ENCODE assay signal across 1 cellular context in genomic region chr14:34359423-34360120, GRCh38.
TF ChIP-seq lines count a peak whose summit lies in the region.

No MANE protein-coding gene starts in this region.

TF ChIP-seq in K562, 482 proteins besides CTCF, POLR2A, EP300 and RAD21:
- TF ChIP-seq, protein P1, sequence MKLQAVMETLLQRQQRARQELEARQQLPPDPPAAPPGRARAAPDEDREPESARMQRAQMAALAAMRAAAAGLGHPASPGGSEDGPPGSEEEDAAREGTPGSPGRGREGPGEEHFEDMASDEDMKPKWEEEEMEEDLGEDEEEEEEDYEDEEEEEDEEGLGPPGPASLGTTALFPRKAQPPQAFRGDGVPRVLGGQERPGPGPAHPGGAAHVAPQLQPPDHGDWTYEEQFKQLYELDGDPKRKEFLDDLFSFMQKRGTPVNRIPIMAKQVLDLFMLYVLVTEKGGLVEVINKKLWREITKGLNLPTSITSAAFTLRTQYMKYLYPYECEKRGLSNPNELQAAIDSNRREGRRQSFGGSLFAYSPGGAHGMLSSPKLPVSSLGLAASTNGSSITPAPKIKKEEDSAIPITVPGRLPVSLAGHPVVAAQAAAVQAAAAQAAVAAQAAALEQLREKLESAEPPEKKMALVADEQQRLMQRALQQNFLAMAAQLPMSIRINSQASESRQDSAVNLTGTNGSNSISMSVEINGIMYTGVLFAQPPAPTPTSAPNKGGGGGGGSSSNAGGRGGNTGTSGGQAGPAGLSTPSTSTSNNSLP (IDR thresholded peaks at IDR 0.05; ENCODE audit: borderline replicate concordance, low read depth, low read length): no peak
- TF ChIP-seq ZNF263 (CRISPR knock-in tag; IDR thresholded peaks at IDR 0.05; ENCODE audit: borderline replicate concordance) (no peak), ZNF766 (CRISPR knock-in tag; conservative IDR thresholded peaks at IDR 0.05) (no peak), ZNF143 (CRISPR knock-in tag; IDR thresholded peaks at IDR 0.05) (no peak), ZNF165 (CRISPR knock-in tag; IDR thresholded peaks at IDR 0.05; ENCODE audit: borderline replicate concordance) (no peak), ZBTB2 (IDR thresholded peaks at IDR 0.05) (no peak), ZNF23 (CRISPR knock-in tag; IDR thresholded peaks at IDR 0.05) (no peak), SREBF2 (CRISPR knock-in tag; IDR thresholded peaks at IDR 0.05) (no peak), GATAD2A (IDR thresholded peaks at IDR 0.05) (no peak), ZNF146 (CRISPR knock-in tag; IDR thresholded peaks at IDR 0.05; ENCODE audit: unreplicated experiment) (no peak), ZC3H11A (IDR thresholded peaks at IDR 0.05; ENCODE audit: low read depth, low read length) (no peak), ZNF512 (tag; IDR thresholded peaks at IDR 0.05) (no peak), ZNF134 (CRISPR knock-in tag; conservative IDR thresholded peaks at IDR 0.05) (no peak)
- TF ChIP-seq, protein P2, sequence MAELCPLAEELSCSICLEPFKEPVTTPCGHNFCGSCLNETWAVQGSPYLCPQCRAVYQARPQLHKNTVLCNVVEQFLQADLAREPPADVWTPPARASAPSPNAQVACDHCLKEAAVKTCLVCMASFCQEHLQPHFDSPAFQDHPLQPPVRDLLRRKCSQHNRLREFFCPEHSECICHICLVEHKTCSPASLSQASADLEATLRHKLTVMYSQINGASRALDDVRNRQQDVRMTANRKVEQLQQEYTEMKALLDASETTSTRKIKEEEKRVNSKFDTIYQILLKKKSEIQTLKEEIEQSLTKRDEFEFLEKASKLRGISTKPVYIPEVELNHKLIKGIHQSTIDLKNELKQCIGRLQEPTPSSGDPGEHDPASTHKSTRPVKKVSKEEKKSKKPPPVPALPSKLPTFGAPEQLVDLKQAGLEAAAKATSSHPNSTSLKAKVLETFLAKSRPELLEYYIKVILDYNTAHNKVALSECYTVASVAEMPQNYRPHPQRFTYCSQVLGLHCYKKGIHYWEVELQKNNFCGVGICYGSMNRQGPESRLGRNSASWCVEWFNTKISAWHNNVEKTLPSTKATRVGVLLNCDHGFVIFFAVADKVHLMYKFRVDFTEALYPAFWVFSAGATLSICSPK (IDR thresholded peaks at IDR 0.05; ENCODE audit: borderline replicate concordance): no peak
- TF ChIP-seq, protein P3, sequence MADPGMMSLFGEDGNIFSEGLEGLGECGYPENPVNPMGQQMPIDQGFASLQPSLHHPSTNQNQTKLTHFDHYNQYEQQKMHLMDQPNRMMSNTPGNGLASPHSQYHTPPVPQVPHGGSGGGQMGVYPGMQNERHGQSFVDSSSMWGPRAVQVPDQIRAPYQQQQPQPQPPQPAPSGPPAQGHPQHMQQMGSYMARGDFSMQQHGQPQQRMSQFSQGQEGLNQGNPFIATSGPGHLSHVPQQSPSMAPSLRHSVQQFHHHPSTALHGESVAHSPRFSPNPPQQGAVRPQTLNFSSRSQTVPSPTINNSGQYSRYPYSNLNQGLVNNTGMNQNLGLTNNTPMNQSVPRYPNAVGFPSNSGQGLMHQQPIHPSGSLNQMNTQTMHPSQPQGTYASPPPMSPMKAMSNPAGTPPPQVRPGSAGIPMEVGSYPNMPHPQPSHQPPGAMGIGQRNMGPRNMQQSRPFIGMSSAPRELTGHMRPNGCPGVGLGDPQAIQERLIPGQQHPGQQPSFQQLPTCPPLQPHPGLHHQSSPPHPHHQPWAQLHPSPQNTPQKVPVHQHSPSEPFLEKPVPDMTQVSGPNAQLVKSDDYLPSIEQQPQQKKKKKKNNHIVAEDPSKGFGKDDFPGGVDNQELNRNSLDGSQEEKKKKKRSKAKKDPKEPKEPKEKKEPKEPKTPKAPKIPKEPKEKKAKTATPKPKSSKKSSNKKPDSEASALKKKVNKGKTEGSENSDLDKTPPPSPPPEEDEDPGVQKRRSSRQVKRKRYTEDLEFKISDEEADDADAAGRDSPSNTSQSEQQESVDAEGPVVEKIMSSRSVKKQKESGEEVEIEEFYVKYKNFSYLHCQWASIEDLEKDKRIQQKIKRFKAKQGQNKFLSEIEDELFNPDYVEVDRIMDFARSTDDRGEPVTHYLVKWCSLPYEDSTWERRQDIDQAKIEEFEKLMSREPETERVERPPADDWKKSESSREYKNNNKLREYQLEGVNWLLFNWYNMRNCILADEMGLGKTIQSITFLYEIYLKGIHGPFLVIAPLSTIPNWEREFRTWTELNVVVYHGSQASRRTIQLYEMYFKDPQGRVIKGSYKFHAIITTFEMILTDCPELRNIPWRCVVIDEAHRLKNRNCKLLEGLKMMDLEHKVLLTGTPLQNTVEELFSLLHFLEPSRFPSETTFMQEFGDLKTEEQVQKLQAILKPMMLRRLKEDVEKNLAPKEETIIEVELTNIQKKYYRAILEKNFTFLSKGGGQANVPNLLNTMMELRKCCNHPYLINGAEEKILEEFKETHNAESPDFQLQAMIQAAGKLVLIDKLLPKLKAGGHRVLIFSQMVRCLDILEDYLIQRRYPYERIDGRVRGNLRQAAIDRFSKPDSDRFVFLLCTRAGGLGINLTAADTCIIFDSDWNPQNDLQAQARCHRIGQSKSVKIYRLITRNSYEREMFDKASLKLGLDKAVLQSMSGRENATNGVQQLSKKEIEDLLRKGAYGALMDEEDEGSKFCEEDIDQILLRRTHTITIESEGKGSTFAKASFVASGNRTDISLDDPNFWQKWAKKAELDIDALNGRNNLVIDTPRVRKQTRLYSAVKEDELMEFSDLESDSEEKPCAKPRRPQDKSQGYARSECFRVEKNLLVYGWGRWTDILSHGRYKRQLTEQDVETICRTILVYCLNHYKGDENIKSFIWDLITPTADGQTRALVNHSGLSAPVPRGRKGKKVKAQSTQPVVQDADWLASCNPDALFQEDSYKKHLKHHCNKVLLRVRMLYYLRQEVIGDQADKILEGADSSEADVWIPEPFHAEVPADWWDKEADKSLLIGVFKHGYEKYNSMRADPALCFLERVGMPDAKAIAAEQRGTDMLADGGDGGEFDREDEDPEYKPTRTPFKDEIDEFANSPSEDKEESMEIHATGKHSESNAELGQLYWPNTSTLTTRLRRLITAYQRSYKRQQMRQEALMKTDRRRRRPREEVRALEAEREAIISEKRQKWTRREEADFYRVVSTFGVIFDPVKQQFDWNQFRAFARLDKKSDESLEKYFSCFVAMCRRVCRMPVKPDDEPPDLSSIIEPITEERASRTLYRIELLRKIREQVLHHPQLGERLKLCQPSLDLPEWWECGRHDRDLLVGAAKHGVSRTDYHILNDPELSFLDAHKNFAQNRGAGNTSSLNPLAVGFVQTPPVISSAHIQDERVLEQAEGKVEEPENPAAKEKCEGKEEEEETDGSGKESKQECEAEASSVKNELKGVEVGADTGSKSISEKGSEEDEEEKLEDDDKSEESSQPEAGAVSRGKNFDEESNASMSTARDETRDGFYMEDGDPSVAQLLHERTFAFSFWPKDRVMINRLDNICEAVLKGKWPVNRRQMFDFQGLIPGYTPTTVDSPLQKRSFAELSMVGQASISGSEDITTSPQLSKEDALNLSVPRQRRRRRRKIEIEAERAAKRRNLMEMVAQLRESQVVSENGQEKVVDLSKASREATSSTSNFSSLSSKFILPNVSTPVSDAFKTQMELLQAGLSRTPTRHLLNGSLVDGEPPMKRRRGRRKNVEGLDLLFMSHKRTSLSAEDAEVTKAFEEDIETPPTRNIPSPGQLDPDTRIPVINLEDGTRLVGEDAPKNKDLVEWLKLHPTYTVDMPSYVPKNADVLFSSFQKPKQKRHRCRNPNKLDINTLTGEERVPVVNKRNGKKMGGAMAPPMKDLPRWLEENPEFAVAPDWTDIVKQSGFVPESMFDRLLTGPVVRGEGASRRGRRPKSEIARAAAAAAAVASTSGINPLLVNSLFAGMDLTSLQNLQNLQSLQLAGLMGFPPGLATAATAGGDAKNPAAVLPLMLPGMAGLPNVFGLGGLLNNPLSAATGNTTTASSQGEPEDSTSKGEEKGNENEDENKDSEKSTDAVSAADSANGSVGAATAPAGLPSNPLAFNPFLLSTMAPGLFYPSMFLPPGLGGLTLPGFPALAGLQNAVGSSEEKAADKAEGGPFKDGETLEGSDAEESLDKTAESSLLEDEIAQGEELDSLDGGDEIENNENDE (IDR thresholded peaks at IDR 0.05; ENCODE audit: low read depth, low read length): no peak
